Comparison of ENCODE assay signal across 1 cellular context in the genomic region with DNA sequence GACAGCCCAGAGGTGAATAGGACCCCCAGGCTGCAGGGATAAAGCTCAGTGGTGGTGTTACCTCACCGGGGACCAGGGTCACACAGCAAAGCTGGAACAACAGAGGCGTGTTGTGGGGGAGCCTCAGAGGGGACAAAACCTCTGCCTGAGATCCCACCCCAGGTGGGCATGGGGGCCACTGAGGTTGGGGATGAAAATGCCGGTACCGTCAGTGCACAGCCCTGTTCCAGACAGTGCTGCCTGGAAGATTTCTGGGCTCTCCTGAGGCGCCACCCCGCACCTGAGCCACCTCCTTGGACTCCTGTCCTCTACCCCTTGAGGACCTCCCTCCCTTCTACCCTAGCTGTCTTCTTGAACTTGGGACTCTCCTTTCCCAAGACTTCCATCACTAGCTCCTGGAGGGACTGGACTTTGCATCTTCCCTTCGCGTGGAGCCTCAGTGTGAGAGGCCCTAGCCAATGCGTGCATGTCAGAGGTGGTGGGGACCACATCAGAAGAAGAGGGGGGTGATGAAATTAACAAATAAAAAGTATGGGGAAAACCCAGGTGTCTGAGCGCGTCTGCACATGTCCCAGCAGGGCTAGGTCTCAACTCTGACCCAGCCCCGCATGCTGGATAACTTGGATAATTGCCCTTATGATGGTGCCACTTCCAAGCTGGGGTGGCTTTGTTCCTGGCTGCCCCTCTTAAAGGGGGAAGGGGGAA.
TF ChIP-seq lines count a peak whose summit lies in the region.

No MANE protein-coding gene starts in this region.

TF ChIP-seq in HCT116, 20 proteins besides CTCF, POLR2A, EP300 and RAD21 (continued from another document):
- TF ChIP-seq YY1 (IDR thresholded peaks at IDR 0.05; ENCODE audit: extremely low read depth, insufficient replicate concordance, low read depth, low read length) = no peak
- TF ChIP-seq, protein P1, sequence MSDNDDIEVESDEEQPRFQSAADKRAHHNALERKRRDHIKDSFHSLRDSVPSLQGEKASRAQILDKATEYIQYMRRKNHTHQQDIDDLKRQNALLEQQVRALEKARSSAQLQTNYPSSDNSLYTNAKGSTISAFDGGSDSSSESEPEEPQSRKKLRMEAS (IDR thresholded peaks at IDR 0.05) = no peak
- no peak for TF ChIP-seq ELF1 (IDR thresholded peaks at IDR 0.05; ENCODE audit: borderline replicate concordance, low read depth)
- no peak for TF ChIP-seq FOSL1 (IDR thresholded peaks at IDR 0.05; ENCODE audit: low read depth)
- no peak for TF ChIP-seq EZH2 (IDR thresholded peaks at IDR 0.05)
- no peak for TF ChIP-seq SIN3A (IDR thresholded peaks at IDR 0.05; ENCODE audit: low read depth)
- no peak for TF ChIP-seq SRF (IDR thresholded peaks at IDR 0.05; ENCODE audit: low read depth)
- TF ChIP-seq TCF7L2 (IDR thresholded peaks at IDR 0.05; ENCODE audit: borderline replicate concordance, extremely low read depth, insufficient read depth, insufficient read length) = no peak
- no peak for TF ChIP-seq CEBPB (IDR thresholded peaks at IDR 0.05; ENCODE audit: low read depth)
- TF ChIP-seq, protein P2, sequence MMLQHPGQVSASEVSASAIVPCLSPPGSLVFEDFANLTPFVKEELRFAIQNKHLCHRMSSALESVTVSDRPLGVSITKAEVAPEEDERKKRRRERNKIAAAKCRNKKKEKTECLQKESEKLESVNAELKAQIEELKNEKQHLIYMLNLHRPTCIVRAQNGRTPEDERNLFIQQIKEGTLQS (IDR thresholded peaks at IDR 0.05) = no peak
- no peak for TF ChIP-seq EZH2phosphoT487 (IDR thresholded peaks at IDR 0.05; ENCODE audit: borderline replicate concordance)
TF ChIP-seq in HCT116: peak in this region for 0.
